Comparison of ENCODE assay signal across 22 cellular contexts in the genomic region with DNA sequence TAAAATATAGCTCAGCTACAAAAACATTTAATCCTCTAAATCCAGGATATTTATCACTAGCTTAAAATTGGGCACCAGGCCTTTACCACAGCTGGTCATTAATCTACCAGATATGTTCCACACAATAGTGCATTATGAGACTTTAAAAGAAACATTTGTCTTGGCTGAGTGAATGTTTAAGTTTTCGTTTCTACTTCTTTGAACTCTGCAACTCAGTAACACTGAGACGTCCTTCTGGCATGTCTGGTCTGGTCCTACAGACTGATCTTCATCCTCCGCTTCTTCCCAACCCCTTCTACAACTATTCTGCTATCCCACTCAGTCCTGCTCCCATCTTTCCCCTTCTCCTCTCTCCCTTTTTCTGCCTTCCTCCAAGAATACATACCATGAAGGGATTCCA.
"Had no signal": no experiment of that assay in that cellular context is flagged by ENCODE, and none has a peak within 500 bp of the region (broad histone marks: within the 10 kb centered on the region; RNA-seq: fewer than 3 reads in every experiment).

No MANE protein-coding gene starts in this region.

- ATAC-seq: activated T-helper 17 cell treated with anti-CD3 and anti-CD28 coated beads, Interleukin-2, amount 50 U/mL, for 72 hours; gastroesophageal sphincter had no signal

- DNase-seq: activated CD4-positive, alpha-beta T cell treated with anti-CD3 and anti-CD28 coated beads for 1 hour; activated CD4-positive, alpha-beta T cell treated with anti-CD3 and anti-CD28 coated beads, Interleukin-2, amount 50 U/mL, for 1 hour; activated naive CD4-positive, alpha-beta T cell; activated T-cell treated with anti-CD3 and anti-CD28 coated beads, Interleukin-2, amount 50 U/mL, for 24 hours; amniotic stem cell; brain microvascular endothelial cell; central memory CD4-positive, alpha-beta T cell; dermis blood vessel endothelial cell; effector memory CD4-positive, alpha-beta T cell; head of caudate nucleus; hypothalamus; occipital lobe; stimulated activated CD4-positive, alpha-beta T cell treated with anti-CD3 and anti-CD28 coated beads, Interleukin-12 subunit alpha, Interleukin-12 subunit beta, amount 100 ng/mL, for 4 hours; SW 1271; T-helper 2 cell; transverse colon had no signal

- H3K4me1 ChIP-seq: suprapubic skin had no signal

- H3K27me3 ChIP-seq: brain microvascular endothelial cell, gastroesophageal sphincter, suprapubic skin, transverse colon had no signal

- H3K4me3 ChIP-seq: gastroesophageal sphincter, SK-N-MC, suprapubic skin, transverse colon had no signal

- H3K9me3 ChIP-seq: gastroesophageal sphincter, suprapubic skin, transverse colon had no signal

- FAIRE-seq: urothelium cell line had no signal

- H3K27ac ChIP-seq: brain microvascular endothelial cell, gastroesophageal sphincter, SK-N-MC, suprapubic skin, transverse colon, VCaP had no signal

- H3K36me3 ChIP-seq: brain microvascular endothelial cell, gastroesophageal sphincter, suprapubic skin, transverse colon had no signal
